ENCODE assay signal across 17 cellular contexts in the genomic region with DNA sequence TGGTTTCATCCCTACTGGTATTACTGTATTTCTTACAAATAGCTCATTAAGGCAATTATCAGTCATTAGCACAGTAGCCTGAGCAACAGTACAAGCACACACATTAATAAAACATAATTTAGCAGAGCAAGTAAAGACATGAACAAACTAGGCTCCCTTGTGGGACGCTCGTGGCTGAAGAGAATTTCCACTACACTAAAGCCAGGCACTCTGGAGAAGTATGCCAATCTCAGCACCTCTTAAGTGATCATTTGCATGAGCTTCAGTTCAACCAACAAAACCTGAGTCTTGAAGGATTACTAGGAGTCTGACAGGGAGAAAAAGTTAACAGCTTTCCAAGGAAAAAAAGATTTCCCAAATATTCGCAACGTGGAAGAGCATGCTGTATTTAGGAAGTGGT.
DNase-seq lines count a peak whose midpoint lies in the region; ATAC-seq and TF ChIP-seq lines count a peak whose summit lies in the region.
"Had no signal": no experiment of that assay in that cellular context is flagged by ENCODE, and none has a peak within 500 bp of the region (broad histone marks: within the 10 kb centered on the region; RNA-seq: fewer than 3 reads in every experiment).

No MANE protein-coding gene starts in this region.

- in situ Hi-C loops in transverse colon (cut with MboI; ENCODE audit: low pct_ligation_motif_present in 1 of 4, low pct_unique_long_range_greater_than_20kb in 1 of 4, low sequenced_read_pairs in 3 of 4) = no loop called here

- TF ChIP-seq EP300 in transverse colon (IDR thresholded peaks at IDR 0.05; ENCODE audit: low read depth) = no peak

- peak overlapping the region; percentile 27 to 38 for H3K27ac ChIP-seq in coronary artery
- H3K27ac ChIP-seq in mesodermal cell (ENCODE audit: low read depth, low read length, severe bottlenecking) = peak overlapping the region; percentile 84
- peak overlapping the region; percentile 57 to 80 (median 71) for H3K27ac ChIP-seq in transverse colon
- H3K27ac ChIP-seq: epithelial cell of prostate had no signal

- no peaks in the 10 kb centered on the region for H3K27me3 ChIP-seq in transverse colon

- no peak for TF ChIP-seq POLR2A in transverse colon (IDR thresholded peaks at IDR 0.05)

- no peak overlapping the region for H3K4me3 ChIP-seq in coronary artery
- H3K4me3 ChIP-seq in mesodermal cell (ENCODE audit: extremely low read depth, insufficient read depth, low read length, poor library complexity, severe bottlenecking) = no peak overlapping the region
- H3K4me3 ChIP-seq in transverse colon = no peak overlapping the region

- H3K36me3 ChIP-seq in mesodermal cell (ENCODE audit: control insufficient read depth, insufficient read depth, low read length) (peaks cover 4% of the 10 kb centered on the region), transverse colon (no peaks in the 10 kb centered on the region)

- H3K9me3 ChIP-seq in mesodermal cell (ENCODE audit: control insufficient read depth, low read length) (peaks cover 6% of the 10 kb centered on the region), transverse colon (no peaks in the 10 kb centered on the region)

- 78 to 80% methylated on average over 4 of the region's 4 CpGs for WGBS in mesodermal cell (ENCODE audit: insufficient coverage in 2 of 2), 2 experiments
- WGBS in transverse colon (ENCODE audit: low coverage in 1 of 2), 2 donors = 56 to 65% methylated on average over 2 to 4 of the region's 4 CpGs

- H3K4me1 ChIP-seq in mesodermal cell (ENCODE audit: control insufficient read depth, insufficient read depth, low read length, poor library complexity, severe bottlenecking) (peaks cover 22% of the 10 kb centered on the region), transverse colon (peaks cover under 1 to 19% (median 7%) of the 10 kb centered on the region in 4 donors)

- TF ChIP-seq CTCF in coronary artery (IDR thresholded peaks at IDR 0.05) = no peak
- TF ChIP-seq CTCF in transverse colon (IDR thresholded peaks at IDR 0.05) = no peak

- DNase-seq in NCI-H146 treated with DMSO at 0.1 percent for 48 hours (lab: John Stamatoyannopoulos, UW; ENCODE audit: unreplicated experiment) = peak; percentile 68
- DNase-seq in coronary artery (ENCODE audit: low spot score) = no peak
- DNase-seq in transverse colon = no peak
- DNase-seq in activated CD4-positive, CD25-positive, alpha-beta regulatory T cell treated with anti-CD3 and anti-CD28 coated beads, Interleukin-2, amount 50 U/mL, for 72 hours = no peak
- DNase-seq: activated CD4-positive, alpha-beta T cell treated with anti-CD3 and anti-CD28 coated beads, Interleukin-2, amount 50 U/mL, for 4 hours; activated T-cell treated with anti-CD3 and anti-CD28 coated beads, Interleukin-2, amount 50 U/mL, for 72 hours; hippocampal formation; KG1; NCI-H1436 treated with DMSO at 0.1 percent for 48 hours; NCI-H510A; OCI-M1; stimulated activated CD4-positive, alpha-beta T cell treated with anti-CD3 and anti-CD28 coated beads, Interleukin-15, amount 100 ng/mL, for 24 hours had no signal

- no peak for ATAC-seq in GM19455 (IDR thresholded peaks at IDR 0.05; ENCODE audit: unreplicated experiment)
- ATAC-seq in HG03159 (IDR thresholded peaks at IDR 0.05; ENCODE audit: unreplicated experiment) = no peak
- ATAC-seq: activated T-cell treated with anti-CD3 and anti-CD28 coated beads, Interleukin-2, amount 50 U/mL, for 72 hours; SK-N-SH treated with all-trans-retinoic acid at 6 μM for 48 hours had no signal

- intact Hi-C loops in transverse colon (cut with DNase I; ENCODE audit: low total_unique reads) = no loop called here

Comparison
In these comparisons a context has a peak if more than half of its experiments do, and no peak if none do; other contexts are left out.
1. H3K27ac ChIP-seq: peak in every context shown above with its lines; median percentile 84 in mesodermal cell; 71 in transverse colon; 32 in coronary artery.